15 cellular contexts compared by ENCODE assay signal in the genomic region with DNA sequence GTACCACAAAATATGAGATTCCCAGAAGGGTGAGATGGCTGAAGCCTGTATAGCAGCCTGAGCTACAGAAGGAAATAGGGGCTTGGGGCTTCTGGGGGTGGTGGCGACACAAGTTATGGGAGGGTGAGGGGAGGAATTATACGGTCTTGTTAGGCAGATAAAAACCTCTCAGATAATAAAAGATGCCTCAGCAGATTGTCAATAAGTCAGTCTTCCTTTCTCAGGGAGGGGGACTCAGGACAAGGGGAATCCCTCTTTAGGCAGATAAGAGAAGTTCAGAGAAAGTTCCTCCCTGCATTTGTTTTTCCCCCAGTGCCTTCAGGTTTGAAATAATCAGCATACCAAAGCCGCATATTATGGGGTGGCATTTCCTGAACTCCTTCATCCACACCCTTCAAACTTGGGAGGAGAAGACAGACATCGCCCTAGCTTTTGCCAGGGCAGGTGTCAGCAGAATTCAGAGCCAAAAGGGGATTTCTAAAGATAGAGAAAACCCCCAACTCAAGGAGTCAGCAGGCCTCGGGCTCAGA. TPM values are rescaled to one million over a fixed set of nuclear protein-coding genes. Genes with fewer than 3 reads are reported as not detected.
A peak's percentile ranks its signal among the peaks of the same experiment; 100 is the strongest.
DNase-seq lines count a peak whose midpoint lies in the region; ATAC-seq and TF ChIP-seq lines count a peak whose summit lies in the region.
"Had no signal": no experiment of that assay in that cellular context is flagged by ENCODE, and none has a peak within 500 bp of the region (broad histone marks: within the 10 kb centered on the region; RNA-seq: fewer than 3 reads in every experiment).

No MANE protein-coding gene starts in this region.

- CTCF ChIA-PET in PC-9 (lab: Charles Lee), result interaction anchor here (0.6 to 0.8 kb wide), 3 partner anchors 79 to 276 kb away, joined by 3 to 15 read pairs (median 3); no protein-coding TSS in a partner anchor

- peaks cover 30% of the 10 kb centered on the region for H3K79me2 ChIP-seq in PC-9 (ENCODE audit: low read depth)

- peak; percentile 15 for DNase-seq in EH (ENCODE audit: low read depth)
- peak in 1 of 2 experiments; percentile 61 for DNase-seq in PC-9
- no peak for DNase-seq in chondrocyte (ENCODE audit: low spot score)
- DNase-seq in HFFc6, result no peak
- no peak for DNase-seq in SKM-1 treated with dmso at 0.1 percent for 144 hours (lab: John Stamatoyannopoulos, UW; ENCODE audit: unreplicated experiment)
- DNase-seq in stimulated activated effector memory CD8-positive, alpha-beta T cell treated with anti-CD3 and anti-CD28 coated beads, Interleukin-12 subunit alpha, Interleukin-12 subunit beta, amount 100 ng/mL, for 72 hours (ENCODE audit: low spot score in 2 of 2), result no peak
- DNase-seq: activated CD4-positive, alpha-beta T cell treated with anti-CD3 and anti-CD28 coated beads for 36 hours; amygdala; CD4-positive, CD25-positive, alpha-beta regulatory T cell; GOT3; NCI-H1092 treated with DMSO at 0.1 percent for 48 hours; SK-N-SH had no signal

- H3K4me3 Mint-ChIP-seq in chondrocyte (ENCODE audit: unreplicated experiment) (no peak overlapping the region), HFFc6 (no peak overlapping the region)
- no peak overlapping the region for H3K4me3 Mint-ChIP-seq in stimulated activated effector memory CD8-positive, alpha-beta T cell treated with anti-CD3 and anti-CD28 coated beads, Interleukin-12 subunit alpha, Interleukin-12 subunit beta, amount 100 ng/mL, for 72 hours
- H3K4me3 Mint-ChIP-seq: activated CD4-positive, alpha-beta T cell treated with anti-CD3 and anti-CD28 coated beads for 36 hours had no signal

- ATAC-seq in stimulated activated effector memory CD8-positive, alpha-beta T cell treated with anti-CD3 and anti-CD28 coated beads, Interleukin-12 subunit alpha, Interleukin-12 subunit beta, amount 100 ng/mL, for 72 hours, result no peak
- ATAC-seq: activated CD4-positive, alpha-beta T cell treated with anti-CD3 and anti-CD28 coated beads for 36 hours; gastroesophageal sphincter had no signal

- H3K36me3 Mint-ChIP-seq in chondrocyte (ENCODE audit: low read depth) (no peaks in the 10 kb centered on the region), HFFc6 (ENCODE audit: low read depth) (peaks cover 7% of the 10 kb centered on the region)
- H3K36me3 Mint-ChIP-seq in stimulated activated effector memory CD8-positive, alpha-beta T cell treated with anti-CD3 and anti-CD28 coated beads, Interleukin-12 subunit alpha, Interleukin-12 subunit beta, amount 100 ng/mL, for 72 hours, result peaks cover 28% of the 10 kb centered on the region

- H3K4me2 ChIP-seq in PC-9, result peak overlapping the region; percentile 58
- H3K4me2 ChIP-seq: SK-N-SH had no signal

- H3K9me2 ChIP-seq in PC-9 (ENCODE audit: insufficient read depth), result no peaks in the 10 kb centered on the region
- H3K9me2 ChIP-seq: SK-N-SH had no signal

- H3K27me3 ChIP-seq in PC-9 (ENCODE audit: insufficient read depth, low read depth) (no peaks in the 10 kb centered on the region), mucosa of stomach (ENCODE audit: control insufficient read depth, insufficient read depth, low read length) (no peaks in the 10 kb centered on the region)
- H3K27me3 ChIP-seq: gastroesophageal sphincter, tibial nerve had no signal

- peak overlapping the region; percentile 38 for H3K9ac ChIP-seq in mucosa of stomach (ENCODE audit: low read length)
- H3K9ac ChIP-seq: SK-N-SH had no signal

- peaks cover 30% of the 10 kb centered on the region for H3F3A ChIP-seq in PC-9 (ENCODE audit: insufficient read depth, low read depth)

- peaks cover 60% of the 10 kb centered on the region for H3K4me1 ChIP-seq in PC-9 (replicated peaks; ENCODE audit: insufficient read depth)
- peaks cover 39% of the 10 kb centered on the region for H3K4me1 ChIP-seq in mucosa of stomach (ENCODE audit: control insufficient read depth, insufficient read depth, low read length)

- H3K27ac ChIP-seq in PC-9, result peak overlapping the region; percentile 48
- H3K27ac ChIP-seq: gastroesophageal sphincter had no signal

- TF ChIP-seq CTCF in PC-9 (conservative IDR thresholded peaks at IDR 0.05) (no peak), chondrocyte (IDR thresholded peaks at IDR 0.05) (no peak), HFFc6 (IDR thresholded peaks at IDR 0.05) (no peak)

- H3K9me3 ChIP-seq in PC-9 (ENCODE audit: insufficient read depth, low read depth) (no peaks in the 10 kb centered on the region), mucosa of stomach (ENCODE audit: control insufficient read depth, low read length) (no peaks in the 10 kb centered on the region)
- H3K9me3 ChIP-seq: gastroesophageal sphincter, SK-N-SH, tibial nerve had no signal

- H3K27ac Mint-ChIP-seq in chondrocyte (ENCODE audit: unreplicated experiment) (peak overlapping the region; percentile 51), HFFc6 (no peak overlapping the region)
- no peak overlapping the region for H3K27ac Mint-ChIP-seq in stimulated activated effector memory CD8-positive, alpha-beta T cell treated with anti-CD3 and anti-CD28 coated beads, Interleukin-12 subunit alpha, Interleukin-12 subunit beta, amount 100 ng/mL, for 72 hours
- H3K27ac Mint-ChIP-seq: activated CD4-positive, alpha-beta T cell treated with anti-CD3 and anti-CD28 coated beads for 36 hours had no signal

- H3K4me1 Mint-ChIP-seq in chondrocyte (ENCODE audit: low read depth) (peaks cover 49% of the 10 kb centered on the region), HFFc6 (ENCODE audit: low read depth) (peaks cover 41% of the 10 kb centered on the region)
- peaks cover 24% of the 10 kb centered on the region for H3K4me1 Mint-ChIP-seq in stimulated activated effector memory CD8-positive, alpha-beta T cell treated with anti-CD3 and anti-CD28 coated beads, Interleukin-12 subunit alpha, Interleukin-12 subunit beta, amount 100 ng/mL, for 72 hours

- no peak overlapping the region for H2AFZ ChIP-seq in PC-9

- intact Hi-C loops in PC-9 (cut with micrococcal nuclease; ENCODE audit: unreplicated experiment), result no loop called here

- H4K20me1 ChIP-seq in PC-9 (ENCODE audit: insufficient read depth), result no peaks in the 10 kb centered on the region

- H3K36me3 ChIP-seq in PC-9 (ENCODE audit: low read depth), result no peaks in the 10 kb centered on the region
- H3K36me3 ChIP-seq in mucosa of stomach (ENCODE audit: control insufficient read depth, insufficient read depth, low read length), result no peaks in the 10 kb centered on the region

- H3K4me3 ChIP-seq in PC-9 (no peak overlapping the region), mucosa of stomach (ENCODE audit: low read length) (no peak overlapping the region)
- H3K4me3 ChIP-seq: gastroesophageal sphincter, tibial nerve had no signal

- no TSS peak for BruUV-seq in PC-9 (replicated peaks; lab: Mats Ljungman, UMichigan)

- POLR2A ChIA-PET in PC-9 (lab: Charles Lee; ENCODE audit: unreplicated experiment), result interaction anchor here (0.6 to 0.7 kb wide), 2 partner anchors 10 to 37 kb away, joined by 4 to 6 read pairs; a partner anchor contains a TSS

- no peaks in the 10 kb centered on the region for H3K27me3 Mint-ChIP-seq in chondrocyte (ENCODE audit: low read depth)
- H3K27me3 Mint-ChIP-seq in HFFc6 (ENCODE audit: insufficient read depth), result peaks cover 6% of the 10 kb centered on the region
- H3K27me3 Mint-ChIP-seq: activated CD4-positive, alpha-beta T cell treated with anti-CD3 and anti-CD28 coated beads for 36 hours; CD4-positive, CD25-positive, alpha-beta regulatory T cell had no signal

- H3K9me3 Mint-ChIP-seq in chondrocyte (ENCODE audit: low read depth) (no peaks in the 10 kb centered on the region), HFFc6 (no peaks in the 10 kb centered on the region)
- no peaks in the 10 kb centered on the region for H3K9me3 Mint-ChIP-seq in stimulated activated effector memory CD8-positive, alpha-beta T cell treated with anti-CD3 and anti-CD28 coated beads, Interleukin-12 subunit alpha, Interleukin-12 subunit beta, amount 100 ng/mL, for 72 hours
- H3K9me3 Mint-ChIP-seq: CD4-positive, CD25-positive, alpha-beta regulatory T cell had no signal

RNA-seq across cellular contexts. Expression of a gene that starts 8.4 kb away (rescaled TPM):
- total RNA-seq in PC-9 (2021) (23.7 and 24.4 TPM in 2 replicates), chondrocyte (7.3 to 12.9 TPM (median 8.7 TPM) in 3 replicates)
- 10 to 100 TPM in 5 of 6 experiments, 1 to 10 TPM in 1; 9.8 to 12.3 (median 11.2) TPM for total RNA-seq in HFFc6 (2021; fragmentation: NEBNext Ultra II Directional; extraction: Animal tissue kit (Norgen Biotek cat#: 25700))

RNA-seq across cellular contexts. Expression of a gene that starts 36.5 kb away (rescaled TPM):
- total RNA-seq in PC-9 (2021) (17.9 and 19.7 TPM in 2 replicates), chondrocyte (20.6 to 29.3 TPM (median 22.4 TPM) in 3 replicates)
- total RNA-seq in HFFc6 (2021; fragmentation: NEBNext Ultra II Directional; extraction: Animal tissue kit (Norgen Biotek cat#: 25700)), result 10 to 100 TPM in 2 of 6 experiments, 1 to 10 TPM in 4; 6.4 to 11.2 (median 6.9) TPM
